ENCODE assay signal across 8 cellular contexts in genomic region chr17:55750750-55751641, GRCh38. TPM values are rescaled to one million over a fixed set of nuclear protein-coding genes. Genes with fewer than 3 reads are reported as not detected.
DNase-seq lines count a peak whose midpoint lies in the region; ATAC-seq and TF ChIP-seq lines count a peak whose summit lies in the region.

PCTP (plus strand) TSS chr17:55751051; CDS start chr17:55751104, 53 bp downstream.

- H4K20me1 ChIP-seq in KMS-11 (ENCODE audit: insufficient read depth): no peaks in the 10 kb centered on the region
- H4K20me1 ChIP-seq in SK-N-SH (ENCODE audit: insufficient read depth): no peaks in the 10 kb centered on the region
- H4K20me1 ChIP-seq in osteoblast (ENCODE audit: insufficient read depth, low read length): peaks cover 10% of the 10 kb centered on the region

- H3K36me3 Mint-ChIP-seq in activated naive CD4-positive, alpha-beta T cell treated with anti-CD3 and anti-CD28 coated beads, Interleukin-2, amount 50 U/mL, for 72 hours: peaks cover 4 to 9% of the 10 kb centered on the region in 2 donors

- H3F3A ChIP-seq in SK-N-SH (replicated peaks; ENCODE audit: insufficient read depth): peaks cover 9% of the 10 kb centered on the region

- peak within 1 kb of the TSS in 1 of 2 donors; percentile 83 for H3K27ac Mint-ChIP-seq in activated naive CD4-positive, alpha-beta T cell treated with anti-CD3 and anti-CD28 coated beads, Interleukin-2, amount 50 U/mL, for 72 hours

- TF ChIP-seq EP300 in SK-N-SH (IDR thresholded peaks at IDR 0.05; ENCODE audit: borderline replicate concordance in 1 of 2, low read depth in 1 of 2, low read length in 1 of 2): peak in 1 of 2 experiments; percentile 66; a peak in 1 of 4 replicates

- no peaks in the 10 kb centered on the region for H3K9me2 ChIP-seq in SK-N-SH

- DNase-seq in EH (ENCODE audit: low read depth): peak; percentile 96
- peak; percentile 98 for DNase-seq in SK-N-SH
- DNase-seq in activated naive CD4-positive, alpha-beta T cell treated with anti-CD3 and anti-CD28 coated beads, Interleukin-2, amount 50 U/mL, for 72 hours (ENCODE audit: low spot score in 2 of 2): peak; percentile 90 to 91
- DNase-seq in glomerular visceral epithelial cell (ENCODE audit: extremely low spot score): peak; percentile 95
- peak; percentile 98 for DNase-seq in osteoblast (ENCODE audit: insufficient read length, low spot score, missing footprints)
- peak; percentile 87 for DNase-seq in thoracic aorta (ENCODE audit: low spot score)

- H3K9ac ChIP-seq in KMS-11 (peak within 1 kb of the TSS; percentile 59), SK-N-SH (peak within 1 kb of the TSS; percentile 81)

- H3K27ac ChIP-seq in KMS-11: 0 out of 2 replicates have a peak within 1 kb of the TSS, but pooled peaks have one; percentile 9
- peak within 1 kb of the TSS; percentile 74 to 94 for H3K27ac ChIP-seq in SK-N-SH (ENCODE audit: low read depth in 2 of 2, low read length in 1 of 2)
- H3K27ac ChIP-seq in osteoblast (ENCODE audit: low read depth, low read length): peak within 1 kb of the TSS; percentile 67
- H3K27ac ChIP-seq in thoracic aorta: peak within 1 kb of the TSS; percentile 78 to 80

- H2AFZ ChIP-seq in KMS-11 (ENCODE audit: low read depth) (peak within 1 kb of the TSS; percentile 85), SK-N-SH (ENCODE audit: low read depth) (peak within 1 kb of the TSS; percentile 87), osteoblast (ENCODE audit: low read length) (peak within 1 kb of the TSS; percentile 97)

- H3K79me2 ChIP-seq in KMS-11 (ENCODE audit: insufficient read depth, low read depth) (0 out of 2 replicates have a peak, but pooled peaks cover 9% of the 10 kb centered on the region), SK-N-SH (ENCODE audit: insufficient read depth) (peaks cover 41% of the 10 kb centered on the region), osteoblast (ENCODE audit: insufficient read depth, low read length) (peaks cover 46% of the 10 kb centered on the region)

- no peaks in the 10 kb centered on the region for H3K36me3 ChIP-seq in KMS-11 (ENCODE audit: insufficient read depth)
- peaks cover 3 to 15% of the 10 kb centered on the region in 2 experiments for H3K36me3 ChIP-seq in SK-N-SH (replicated peaks in 1 of 2; ENCODE audit: control insufficient read depth in 1 of 2, insufficient read depth in 2 of 2, low read length in 1 of 2)
- H3K36me3 ChIP-seq in osteoblast (ENCODE audit: insufficient read depth, low read length): no peaks in the 10 kb centered on the region
- H3K36me3 ChIP-seq in thoracic aorta: no peaks in the 10 kb centered on the region

- H3K4me2 ChIP-seq in KMS-11 (peak within 1 kb of the TSS; percentile 66), SK-N-SH (peak within 1 kb of the TSS; percentile 96), osteoblast (ENCODE audit: insufficient read depth, low read length) (peak within 1 kb of the TSS; percentile 87)

- H3K4me1 ChIP-seq in KMS-11 (ENCODE audit: low read depth, poor library complexity, severe bottlenecking): peaks cover 6% of the 10 kb centered on the region
- H3K4me1 ChIP-seq in SK-N-SH (ENCODE audit: control insufficient read depth in 1 of 2, insufficient read depth in 2 of 2, low read depth in 1 of 2, low read length in 1 of 2): peaks cover 0 to 10% of the 10 kb centered on the region in 2 experiments; a peak in 2 of 4 replicates
- peaks cover 6% of the 10 kb centered on the region for H3K4me1 ChIP-seq in osteoblast (ENCODE audit: insufficient read depth, low read length)
- H3K4me1 ChIP-seq in thoracic aorta (ENCODE audit: control insufficient read depth in 1 of 2, low read depth in 2 of 2): peaks cover 9 to 16% of the 10 kb centered on the region in 2 donors

- no peaks in the 10 kb centered on the region for H3K9me3 ChIP-seq in SK-N-SH
- H3K9me3 ChIP-seq in osteoblast (ENCODE audit: low read depth, low read length): no peaks in the 10 kb centered on the region
- H3K9me3 ChIP-seq in thoracic aorta: no peaks in the 10 kb centered on the region

- H3K9me3 Mint-ChIP-seq in activated naive CD4-positive, alpha-beta T cell treated with anti-CD3 and anti-CD28 coated beads, Interleukin-2, amount 50 U/mL, for 72 hours: no peaks in the 10 kb centered on the region

- WGBS in SK-N-SH (ENCODE audit: low lambda C conversion rate): 2% methylated on average over 48 of the region's 53 CpGs

- peak; percentile 32 for TF ChIP-seq RAD21 in SK-N-SH (IDR thresholded peaks at IDR 0.05; ENCODE audit: low read length)

- H3K27me3 ChIP-seq in KMS-11 (ENCODE audit: insufficient read depth, low read depth) (no peaks in the 10 kb centered on the region), SK-N-SH (ENCODE audit: insufficient read depth) (no peaks in the 10 kb centered on the region), osteoblast (ENCODE audit: insufficient read depth, low read length) (peaks cover 3% of the 10 kb centered on the region), thoracic aorta (replicated peaks; ENCODE audit: insufficient read depth) (no peaks in the 10 kb centered on the region)

- CTCF ChIA-PET in SK-N-SH (lab: Yijun Ruan, JAX): interaction anchor here (0.6 to 18.2 kb wide), 25 partner anchors 9 to 1245 kb away, joined by 3 to 139 read pairs (median 4); partner anchors contain the start of gene TMEM100

- H3K4me3 ChIP-seq in KMS-11 (IDR thresholded peaks at IDR 0.05; ENCODE audit: insufficient read depth, low read depth, low read length): no peak within 1 kb of the TSS
- H3K4me3 ChIP-seq in SK-N-SH (ENCODE audit: low read depth in 2 of 2, low read length in 1 of 2): peak within 1 kb of the TSS; percentile 86 to 98
- peak within 1 kb of the TSS; percentile 93 for H3K4me3 ChIP-seq in osteoblast (ENCODE audit: insufficient read depth, low read length)
- peak within 1 kb of the TSS; percentile 84 for H3K4me3 ChIP-seq in thoracic aorta

- TF ChIP-seq CTCF in KMS-11 (conservative IDR thresholded peaks at IDR 0.05; ENCODE audit: low read depth, low read length): peak; percentile 39; the same call in 1 of the 2 replicates
- peak; percentile 52 for TF ChIP-seq CTCF in SK-N-SH (IDR thresholded peaks at IDR 0.05)
- peak; percentile 38 for TF ChIP-seq CTCF in osteoblast (IDR thresholded peaks at IDR 0.05; ENCODE audit: extremely low read depth, low read depth, low read length)
- TF ChIP-seq CTCF in thoracic aorta (IDR thresholded peaks at IDR 0.05): peak; percentile 50

- POLR2A ChIA-PET in SK-N-SH (lab: Yijun Ruan, JAX): interaction anchor here (0.6 to 1.3 kb wide), 8 partner anchors 11 to 63 kb away, joined by 3 to 9 read pairs (median 4); no protein-coding TSS in a partner anchor

- ATAC-seq in GM21786 (IDR thresholded peaks at IDR 0.05; ENCODE audit: unreplicated experiment) (peak; percentile 99), thoracic aorta (ENCODE audit: insufficient number of reproducible peaks, low FRiP score, low read depth) (peak; percentile 99)
- peak; percentile 99 for ATAC-seq in activated naive CD4-positive, alpha-beta T cell treated with anti-CD3 and anti-CD28 coated beads, Interleukin-2, amount 50 U/mL, for 72 hours

TF ChIP-seq in SK-N-SH, 30 proteins besides CTCF, POLR2A, EP300 and RAD21 (continues in another document):
- TF ChIP-seq ZBTB33 (IDR thresholded peaks at IDR 0.05; ENCODE audit: borderline replicate concordance, low read depth) (no peak), USF1 (IDR thresholded peaks at IDR 0.05; ENCODE audit: borderline replicate concordance, low read depth) (peak; percentile 58), NFIC (IDR thresholded peaks at IDR 0.05; ENCODE audit: borderline replicate concordance) (peak; percentile 43; the same call in 1 of the 2 replicates), RCOR1 (IDR thresholded peaks at IDR 0.05; ENCODE audit: low read length) (peak; percentile 32; the same call in 1 of the 2 replicates), GATA2 (CRISPR knock-in tag; IDR thresholded peaks at IDR 0.05) (no peak), FOSL2 (IDR thresholded peaks at IDR 0.05; ENCODE audit: borderline replicate concordance, low read depth) (no peak), SMC3 (IDR thresholded peaks at IDR 0.05; ENCODE audit: low read depth, low read length) (peak; percentile 16; the same call in 1 of the 2 replicates), CHD2 (IDR thresholded peaks at IDR 0.05; ENCODE audit: low read length, partially characterized antibody) (peak; percentile 69), EZH2phosphoT487 (IDR thresholded peaks at IDR 0.05; ENCODE audit: borderline replicate concordance, low read depth) (no peak), MEF2A (IDR thresholded peaks at IDR 0.05; ENCODE audit: borderline replicate concordance, low read depth) (no peak)

RNA-seq across cellular contexts. Expression of gene PCTP, which starts in this region (rescaled TPM):
- polyA plus RNA-seq in SK-N-SH (2012; rRNA removed): 20.8 and 25.1 TPM in 2 replicates
- 25.7 and 26.3 TPM in 2 replicates for polyA plus RNA-seq in SK-N-SH (2012; cell fraction: cytosol; rRNA removed)
- 15.7 and 22.3 TPM in 2 replicates for polyA plus RNA-seq in SK-N-SH (2012; cell fraction: nucleus; rRNA removed)
- total RNA-seq in activated naive CD4-positive, alpha-beta T cell treated with anti-CD3 and anti-CD28 coated beads, Interleukin-2, amount 50 U/mL, for 72 hours: 10 to 100 TPM; 11.0 to 11.5 TPM
- 9.4 and 9.8 TPM in 2 replicates for total RNA-seq in osteoblast
- 10 to 100 TPM; 11.9 to 13.3 TPM for total RNA-seq in thoracic aorta

Comparison
In these comparisons a context has a peak if more than half of its experiments do, and no peak if none do; other contexts are left out.
1. H3K27ac ChIP-seq: peak in every context shown above with its lines; median percentile 84 in SK-N-SH; 79 in thoracic aorta; 67 in osteoblast; 9 in KMS-11.